In the genomic region with DNA sequence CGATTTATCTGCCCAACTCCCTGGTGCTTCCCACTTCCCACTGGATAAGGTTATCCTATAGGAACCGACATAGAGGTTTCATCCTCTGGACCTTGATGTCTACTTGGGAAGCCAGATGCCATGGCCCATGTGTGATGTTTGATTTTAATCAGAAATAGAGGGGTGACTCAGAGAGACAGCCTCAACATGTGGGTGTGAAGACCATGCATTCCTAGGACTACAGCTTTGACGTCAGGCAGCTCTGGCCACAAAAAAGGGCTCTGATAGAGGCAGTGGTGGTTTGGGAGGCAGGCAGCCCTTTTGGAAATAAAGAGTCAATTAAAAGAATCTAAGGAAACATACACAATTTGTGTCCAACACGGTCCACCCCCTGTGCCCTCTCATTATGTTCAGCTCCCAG, we compare ENCODE assay signal across 16 cellular contexts. TPM values are rescaled to one million over a fixed set of nuclear protein-coding genes. Genes with fewer than 3 reads are reported as not detected.
DNase-seq lines count a peak whose midpoint lies in the region; ATAC-seq and TF ChIP-seq lines count a peak whose summit lies in the region.
"Had no signal": no experiment of that assay in that cellular context is flagged by ENCODE, and none has a peak within 500 bp of the region (broad histone marks: within the 10 kb centered on the region; RNA-seq: fewer than 3 reads in every experiment).

No MANE protein-coding gene starts in this region.

- H3K36me3 Mint-ChIP-seq in activated T-cell treated with anti-CD3 and anti-CD28 coated beads, Interleukin-2, amount 50 U/mL, for 24 hours (ENCODE audit: low read depth) = no peaks in the 10 kb centered on the region
- H3K36me3 Mint-ChIP-seq in mesothelial cell of epicardium = no peaks in the 10 kb centered on the region

- H3K4me3 ChIP-seq in right atrium auricular region (no peak overlapping the region), fibroblast of pulmonary artery (replicated peaks; ENCODE audit: low read depth, low read length) (no peak overlapping the region), vagina (no peak overlapping the region)
- H3K4me3 ChIP-seq: adrenal gland, left ventricle myocardium inferior, stomach had no signal

- H3K36me3 ChIP-seq in right atrium auricular region (no peaks in the 10 kb centered on the region), vagina (no peaks in the 10 kb centered on the region)
- H3K36me3 ChIP-seq: adrenal gland, left ventricle myocardium inferior, neutrophil, stomach had no signal

- peak; percentile 43 for DNase-seq in cardiac septum (ENCODE audit: low spot score)
- DNase-seq in right atrium auricular region (ENCODE audit: low spot score) = no peak
- DNase-seq in activated T-cell treated with anti-CD3 and anti-CD28 coated beads, Interleukin-2, amount 50 U/mL, for 24 hours = peak; percentile 48
- DNase-seq in fibroblast of pulmonary artery (ENCODE audit: low read depth) = peak; percentile 36
- DNase-seq in stimulated activated naive CD8-positive, alpha-beta T cell treated with anti-CD3 and anti-CD28 coated beads, Interleukin-15, amount 100 ng/mL, for 72 hours = peak in 1 of 2 donors; percentile 70
- no peak for DNase-seq in vagina (ENCODE audit: extremely low spot score in 2 of 2)
- DNase-seq in mesothelial cell of epicardium (ENCODE audit: low spot score in 2 of 2, unreplicated experiment in 2 of 2) = no peak
- DNase-seq: adrenal gland, head of caudate nucleus, left ventricle myocardium inferior, NCI-H1092 treated with DMSO at 0.1 percent for 48 hours, NCI-H526 treated with DMSO at 0.1 percent for 48 hours, stomach had no signal

- no peaks in the 10 kb centered on the region for H3K9me3 ChIP-seq in right atrium auricular region
- H3K9me3 ChIP-seq in vagina = no peaks in the 10 kb centered on the region
- H3K9me3 ChIP-seq: adrenal gland, left ventricle myocardium inferior, neutrophil, stomach had no signal

- no peaks in the 10 kb centered on the region for H3K27me3 Mint-ChIP-seq in activated T-cell treated with anti-CD3 and anti-CD28 coated beads, Interleukin-2, amount 50 U/mL, for 24 hours
- no peaks in the 10 kb centered on the region for H3K27me3 Mint-ChIP-seq in stimulated activated naive CD8-positive, alpha-beta T cell treated with anti-CD3 and anti-CD28 coated beads, Interleukin-15, amount 100 ng/mL, for 72 hours
- H3K27me3 Mint-ChIP-seq in mesothelial cell of epicardium (ENCODE audit: low read depth) = peaks cover 52% of the 10 kb centered on the region

- H3K27me3 ChIP-seq in right atrium auricular region = no peaks in the 10 kb centered on the region
- H3K27me3 ChIP-seq in vagina = no peaks in the 10 kb centered on the region
- H3K27me3 ChIP-seq: adrenal gland, stomach had no signal

- TF ChIP-seq CTCF in right atrium auricular region (IDR thresholded peaks at IDR 0.05) (no peak), fibroblast of pulmonary artery (IDR thresholded peaks at IDR 0.05; ENCODE audit: low read length, missing control alignments) (no peak), vagina (IDR thresholded peaks at IDR 0.05) (no peak), mesothelial cell of epicardium (IDR thresholded peaks at IDR 0.05; ENCODE audit: unreplicated experiment) (no peak)

- H3K4me1 ChIP-seq in right atrium auricular region (no peaks in the 10 kb centered on the region), vagina (peaks cover 2% of the 10 kb centered on the region)
- H3K4me1 ChIP-seq: adrenal gland, left ventricle myocardium inferior had no signal

- H3K4me3 Mint-ChIP-seq in activated T-cell treated with anti-CD3 and anti-CD28 coated beads, Interleukin-2, amount 50 U/mL, for 24 hours = no peak overlapping the region
- peak overlapping the region; percentile 33 to 53 for H3K4me3 Mint-ChIP-seq in stimulated activated naive CD8-positive, alpha-beta T cell treated with anti-CD3 and anti-CD28 coated beads, Interleukin-15, amount 100 ng/mL, for 72 hours
- H3K4me3 Mint-ChIP-seq in mesothelial cell of epicardium = no peak overlapping the region

- H3K9me3 Mint-ChIP-seq in activated T-cell treated with anti-CD3 and anti-CD28 coated beads, Interleukin-2, amount 50 U/mL, for 24 hours = peaks cover 13% of the 10 kb centered on the region
- H3K9me3 Mint-ChIP-seq in stimulated activated naive CD8-positive, alpha-beta T cell treated with anti-CD3 and anti-CD28 coated beads, Interleukin-15, amount 100 ng/mL, for 72 hours = peaks cover 9 to 13% of the 10 kb centered on the region in 2 donors
- H3K9me3 Mint-ChIP-seq in mesothelial cell of epicardium = peaks cover 8% of the 10 kb centered on the region

- H3K4me1 Mint-ChIP-seq in activated T-cell treated with anti-CD3 and anti-CD28 coated beads, Interleukin-2, amount 50 U/mL, for 24 hours (ENCODE audit: low read depth) = peaks cover 49% of the 10 kb centered on the region
- peaks cover 49% of the 10 kb centered on the region for H3K4me1 Mint-ChIP-seq in stimulated activated naive CD8-positive, alpha-beta T cell treated with anti-CD3 and anti-CD28 coated beads, Interleukin-15, amount 100 ng/mL, for 72 hours
- H3K4me1 Mint-ChIP-seq in mesothelial cell of epicardium = peaks cover 4% of the 10 kb centered on the region

- peak overlapping the region; percentile 89 for H3K27ac Mint-ChIP-seq in activated T-cell treated with anti-CD3 and anti-CD28 coated beads, Interleukin-2, amount 50 U/mL, for 24 hours
- H3K27ac Mint-ChIP-seq in stimulated activated naive CD8-positive, alpha-beta T cell treated with anti-CD3 and anti-CD28 coated beads, Interleukin-15, amount 100 ng/mL, for 72 hours = peak overlapping the region in 1 of 2 donors; percentile 63
- H3K27ac Mint-ChIP-seq in mesothelial cell of epicardium = no peak overlapping the region

- ATAC-seq in stimulated activated naive CD8-positive, alpha-beta T cell treated with anti-CD3 and anti-CD28 coated beads, Interleukin-15, amount 100 ng/mL, for 72 hours = peak; percentile 90
- no peak for ATAC-seq in HG02759 (IDR thresholded peaks at IDR 0.05; ENCODE audit: unreplicated experiment)
- ATAC-seq: Right ventricle myocardium inferior had no signal

- H3K27ac ChIP-seq in right atrium auricular region (no peak overlapping the region), vagina (no peak overlapping the region)
- H3K27ac ChIP-seq: adrenal gland, left ventricle myocardium inferior, neutrophil, stomach had no signal

- no peak for TF ChIP-seq POLR2A in vagina (IDR thresholded peaks at IDR 0.05)

- intact Hi-C loops in cardiac septum (cut with DNase I) = no loop called here
- intact Hi-C loops in vagina (cut with DNase I) = no loop called here

RNA-seq across cellular contexts. Expression of gene SH2D2A, which starts 5.2 kb away (rescaled TPM):
- total RNA-seq in cardiac septum (1.4 TPM), right atrium auricular region (under 1 TPM; 0.30 to 0.98 TPM), vagina (4.9 TPM), mesothelial cell of epicardium (0.58 to 2.1 TPM (median 0.89 TPM) in 3 replicates)

RNA-seq across cellular contexts. Expression of gene INSRR, which starts 37.1 kb away (rescaled TPM):
- total RNA-seq in cardiac septum = 0.24 TPM
- total RNA-seq in right atrium auricular region = not detected
- not detected for total RNA-seq in vagina
- 0.45 to 0.66 TPM (median 0.51 TPM) in 3 replicates for total RNA-seq in mesothelial cell of epicardium

RNA-seq across cellular contexts. Expression of gene NTRK1, which starts 38.9 kb away (rescaled TPM):
- total RNA-seq in cardiac septum (1.4 TPM), right atrium auricular region (1 to 10 TPM in 1 of 2 donors, under 1 TPM in 1; 0.43 to 1.7 TPM), vagina (2.9 TPM), mesothelial cell of epicardium (1.2 to 1.3 TPM (median 1.3 TPM) in 3 replicates)

RNA-seq across cellular contexts. Expression of gene PRCC, which starts 54.5 kb away (rescaled TPM):
- 44.5 TPM for total RNA-seq in cardiac septum
- 10 to 100 TPM; 29.8 to 34.3 TPM for total RNA-seq in right atrium auricular region
- 30.4 TPM for total RNA-seq in vagina
- 78.4 to 93.9 TPM (median 93.7 TPM) in 3 replicates for total RNA-seq in mesothelial cell of epicardium

Comparison
In these comparisons a context has a peak if more than half of its experiments do, and no peak if none do; other contexts are left out.
1. DNase-seq: peak in cardiac septum (single experiment), activated T-cell treated with anti-CD3 and anti-CD28 coated beads, Interleukin-2, amount 50 U/mL, for 24 hours (single experiment) and fibroblast of pulmonary artery (single experiment); none in right atrium auricular region (single experiment), vagina (0 of 2) and mesothelial cell of epicardium (0 of 2).
2. H3K4me3 Mint-ChIP-seq: peak in stimulated activated naive CD8-positive, alpha-beta T cell treated with anti-CD3 and anti-CD28 coated beads, Interleukin-15, amount 100 ng/mL, for 72 hours (2 of 2); none in activated T-cell treated with anti-CD3 and anti-CD28 coated beads, Interleukin-2, amount 50 U/mL, for 24 hours (single experiment) and mesothelial cell of epicardium (single experiment).